In genomic region chr17:48908047-48908843, GRCh38 we compare ENCODE assay signal across 8 cellular contexts. TPM values are rescaled to one million over a fixed set of nuclear protein-coding genes. Genes with fewer than 3 reads are reported as not detected.
A peak's percentile ranks its signal among the peaks of the same experiment; 100 is the strongest.
DNase-seq lines count a peak whose midpoint lies in the region; ATAC-seq and TF ChIP-seq lines count a peak whose summit lies in the region.

UBE2Z (plus strand) TSS chr17:48908407; CDS start chr17:48908504, 97 bp downstream.

- H3F3A ChIP-seq in smooth muscle cell (ENCODE audit: low read depth) = peaks cover 3% of the 10 kb centered on the region

- WGBS in smooth muscle cell (ENCODE audit: low lambda C conversion rate) = 1% methylated on average over 28 of the region's 81 CpGs

- H3K36me3 ChIP-seq in breast epithelium = no peaks in the 10 kb centered on the region
- no peaks in the 10 kb centered on the region for H3K36me3 ChIP-seq in smooth muscle cell (ENCODE audit: low read depth)

- TF ChIP-seq CTCF in AG04449 (IDR thresholded peaks at IDR 0.05; ENCODE audit: insufficient read depth, low read length, missing control alignments) (peak; percentile 15), VCaP (conservative IDR thresholded peaks at IDR 0.05) (peak; percentile 68), breast epithelium (IDR thresholded peaks at IDR 0.05) (no peak), smooth muscle cell (IDR thresholded peaks at IDR 0.05; ENCODE audit: borderline replicate concordance, insufficient read depth, poor library complexity, severe bottlenecking) (no peak)

- H2AFZ ChIP-seq in smooth muscle cell (ENCODE audit: low read depth) = peak within 1 kb of the TSS; percentile 44

- intact Hi-C loops in breast epithelium (cut with DNase I; ENCODE audit: low total_unique reads) = no loop called here

- peak; percentile 83 for TF ChIP-seq POLR2A in breast epithelium (IDR thresholded peaks at IDR 0.05)

- H3K4me3 ChIP-seq in AG04449 (ENCODE audit: low read depth, low read length) (peak within 1 kb of the TSS; percentile 74), breast epithelium (peak within 1 kb of the TSS; percentile 91 to 96 (median 93)), smooth muscle cell (peak within 1 kb of the TSS; percentile 94)

- peak; percentile 74 for ATAC-seq in GM18868 (IDR thresholded peaks at IDR 0.05; ENCODE audit: unreplicated experiment)
- ATAC-seq in HG03108 (IDR thresholded peaks at IDR 0.05; ENCODE audit: unreplicated experiment) = peak; percentile 77

- H3K9me3 ChIP-seq in breast epithelium (no peaks in the 10 kb centered on the region), smooth muscle cell (replicated peaks; ENCODE audit: low read depth) (no peaks in the 10 kb centered on the region)

- CTCF ChIA-PET in AG04449 (lab: Yijun Ruan, JAX) = interaction anchor here (0.6 to 2.9 kb wide), 8 partner anchors 11 to 124 kb away, joined by 3 to 18 read pairs (median 5); partner anchors contain the start of gene ATP5MC1

- POLR2A ChIA-PET in AG04449 (lab: Yijun Ruan, JAX) = interaction anchor here (0.7 to 1.9 kb wide), 4 partner anchors 15 to 124 kb away, joined by 3 to 12 read pairs (median 3); partner anchors contain the start of gene ATP5MC1

- H3K27ac ChIP-seq in VCaP (peak within 1 kb of the TSS; percentile 95), breast epithelium (peak within 1 kb of the TSS; percentile 88 to 91), smooth muscle cell (ENCODE audit: low read depth) (peak within 1 kb of the TSS; percentile 94)

- H3K27me3 ChIP-seq in breast epithelium (no peaks in the 10 kb centered on the region), smooth muscle cell (ENCODE audit: low read depth) (no peaks in the 10 kb centered on the region)

- peak within 1 kb of the TSS; percentile 92 for H3K9ac ChIP-seq in smooth muscle cell (ENCODE audit: low read depth)

- DNase-seq in AG04449 (ENCODE audit: low read depth, low spot score) = peak; percentile 71
- DNase-seq in NCI-H2196 (lab: John Stamatoyannopoulos, UW; ENCODE audit: unreplicated experiment) = peak; percentile 90
- DNase-seq in breast epithelium (ENCODE audit: low spot score in 2 of 2) = peak; percentile 92 to 93
- DNase-seq in iPS-NIHi11 (ENCODE audit: low spot score) = peak; percentile 95
- peak; percentile 87 for DNase-seq in smooth muscle cell (lab: John Stamatoyannopoulos, UW; ENCODE audit: unreplicated experiment)

- peaks cover 63% of the 10 kb centered on the region for H3K79me2 ChIP-seq in smooth muscle cell (ENCODE audit: low read depth)

- H3K4me2 ChIP-seq in smooth muscle cell = peak within 1 kb of the TSS; percentile 97

- H4K20me1 ChIP-seq in smooth muscle cell (ENCODE audit: low read depth) = peaks cover 43% of the 10 kb centered on the region

- H3K4me1 ChIP-seq in breast epithelium (peaks cover 0 to 11% of the 10 kb centered on the region in 2 donors), smooth muscle cell (ENCODE audit: low read depth) (peaks cover 11% of the 10 kb centered on the region)

RNA-seq across cellular contexts. Expression of gene UBE2Z, which starts in this region (rescaled TPM):
- total RNA-seq in breast epithelium = 10 to 100 TPM; 45.9 to 70.1 (median 64.2) TPM
- 67.5 and 82.5 TPM in 2 replicates for total RNA-seq in smooth muscle cell
- 73.2 and 74.3 TPM in 2 replicates for polyA plus RNA-seq in smooth muscle cell

Comparison
In these comparisons a context has a peak if more than half of its experiments do, and no peak if none do; other contexts are left out.
1. Peak in every context shown above with its lines: DNase-seq, ATAC-seq, H3K4me3 ChIP-seq and H3K27ac ChIP-seq.
2. CTCF ChIP-seq: peak in AG04449 (single experiment) and VCaP (single experiment); none in breast epithelium (0 of 3) and smooth muscle cell (single experiment).